Comparison of ENCODE assay signal across 12 cellular contexts in genomic region chr19:38989066-38989605, GRCh38. TPM values are rescaled to one million over a fixed set of nuclear protein-coding genes. Genes with fewer than 3 reads are reported as not detected.
DNase-seq lines count a peak whose midpoint lies in the region; ATAC-seq and TF ChIP-seq lines count a peak whose summit lies in the region.
"Had no signal": no experiment of that assay in that cellular context is flagged by ENCODE, and none has a peak within 500 bp of the region (broad histone marks: within the 10 kb centered on the region; RNA-seq: fewer than 3 reads in every experiment).

No MANE protein-coding gene starts in this region.

- H3K27me3 ChIP-seq in upper lobe of right lung: no peaks in the 10 kb centered on the region
- H3K27me3 ChIP-seq: BLaER1 had no signal

- no peaks in the 10 kb centered on the region for H3K4me1 ChIP-seq in upper lobe of right lung

- no peaks in the 10 kb centered on the region for H3K9me3 ChIP-seq in upper lobe of right lung

- H3K36me3 Mint-ChIP-seq in activated naive CD8-positive, alpha-beta T cell treated with anti-CD3 and anti-CD28 coated beads, Interleukin-2, amount 10 ng/mL, durations not matched to agents 7 days and 5 days: no peaks in the 10 kb centered on the region
- H3K36me3 Mint-ChIP-seq in activated naive CD8-positive, alpha-beta T cell treated with anti-CD3 and anti-CD28 coated beads for 36 hours: no peaks in the 10 kb centered on the region

- H3K9me3 Mint-ChIP-seq in activated naive CD8-positive, alpha-beta T cell treated with anti-CD3 and anti-CD28 coated beads, Interleukin-2, amount 10 ng/mL, durations not matched to agents 7 days and 5 days: no peaks in the 10 kb centered on the region
- H3K9me3 Mint-ChIP-seq in activated naive CD8-positive, alpha-beta T cell treated with anti-CD3 and anti-CD28 coated beads for 36 hours: no peaks in the 10 kb centered on the region
- H3K9me3 Mint-ChIP-seq: neural crest cell had no signal

- H3K4me3 Mint-ChIP-seq in activated naive CD8-positive, alpha-beta T cell treated with anti-CD3 and anti-CD28 coated beads, Interleukin-2, amount 10 ng/mL, durations not matched to agents 7 days and 5 days: no peak overlapping the region
- no peak overlapping the region for H3K4me3 Mint-ChIP-seq in activated naive CD8-positive, alpha-beta T cell treated with anti-CD3 and anti-CD28 coated beads for 36 hours
- H3K4me3 Mint-ChIP-seq: neural crest cell had no signal

- peaks cover 1% of the 10 kb centered on the region for H3K4me1 Mint-ChIP-seq in activated naive CD8-positive, alpha-beta T cell treated with anti-CD3 and anti-CD28 coated beads, Interleukin-2, amount 10 ng/mL, durations not matched to agents 7 days and 5 days
- no peaks in the 10 kb centered on the region for H3K4me1 Mint-ChIP-seq in activated naive CD8-positive, alpha-beta T cell treated with anti-CD3 and anti-CD28 coated beads for 36 hours

- H3K27ac Mint-ChIP-seq in activated naive CD8-positive, alpha-beta T cell treated with anti-CD3 and anti-CD28 coated beads, Interleukin-2, amount 10 ng/mL, durations not matched to agents 7 days and 5 days: peak overlapping the region; percentile 9
- H3K27ac Mint-ChIP-seq in activated naive CD8-positive, alpha-beta T cell treated with anti-CD3 and anti-CD28 coated beads for 36 hours: no peak overlapping the region

- no peak for DNase-seq in activated naive CD8-positive, alpha-beta T cell treated with anti-CD3 and anti-CD28 coated beads, Interleukin-2, amount 10 ng/mL, durations not matched to agents 7 days and 5 days
- DNase-seq in activated naive CD8-positive, alpha-beta T cell treated with anti-CD3 and anti-CD28 coated beads for 36 hours: no peak
- DNase-seq in OCI-M2 (lab: John Stamatoyannopoulos, UW; ENCODE audit: unreplicated experiment) (peak; percentile 82), fibroblast of the aortic adventitia (ENCODE audit: low read depth) (peak; percentile 17), upper lobe of right lung (no peak), 8988T (no peak), NCI-H187 (lab: John Stamatoyannopoulos, UW) (no peak)
- DNase-seq: SHP77 treated with DMSO at 0.1 percent for 48 hours had no signal

- H3K27me3 Mint-ChIP-seq in activated naive CD8-positive, alpha-beta T cell treated with anti-CD3 and anti-CD28 coated beads, Interleukin-2, amount 10 ng/mL, durations not matched to agents 7 days and 5 days: peaks cover 30% of the 10 kb centered on the region
- peaks cover 50% of the 10 kb centered on the region for H3K27me3 Mint-ChIP-seq in activated naive CD8-positive, alpha-beta T cell treated with anti-CD3 and anti-CD28 coated beads for 36 hours

- no peaks in the 10 kb centered on the region for H3K36me3 ChIP-seq in upper lobe of right lung
- H3K36me3 ChIP-seq: BLaER1 had no signal

- POLR2A ChIA-PET in activated naive CD8-positive, alpha-beta T cell treated with anti-CD3 and anti-CD28 coated beads, Interleukin-2, amount 10 ng/mL, durations not matched to agents 7 days and 5 days (lab: Charles Lee): no interaction called here

- no peak overlapping the region for H3K27ac ChIP-seq in upper lobe of right lung
- H3K27ac ChIP-seq: BLaER1, KMS-11 had no signal

- no peak for ATAC-seq in activated naive CD8-positive, alpha-beta T cell treated with anti-CD3 and anti-CD28 coated beads, Interleukin-2, amount 10 ng/mL, durations not matched to agents 7 days and 5 days (ENCODE audit: low read depth)
- ATAC-seq in upper lobe of right lung (peak; percentile 47), GM19328 (IDR thresholded peaks at IDR 0.05; ENCODE audit: unreplicated experiment) (no peak)

- intact Hi-C loops in upper lobe of right lung (cut with DNase I): no loop called here

- TF ChIP-seq CTCF in fibroblast of the aortic adventitia (IDR thresholded peaks at IDR 0.05; ENCODE audit: insufficient read depth, low read length) (no peak), upper lobe of right lung (IDR thresholded peaks at IDR 0.05) (no peak)

- H3K4me3 ChIP-seq in fibroblast of the aortic adventitia (ENCODE audit: low read depth, low read length) (no peak overlapping the region), upper lobe of right lung (no peak overlapping the region)
- H3K4me3 ChIP-seq: BLaER1 had no signal

RNA-seq across cellular contexts. Expression of gene FBXO17, which starts 13.6 kb away (rescaled TPM):
- not detected for total RNA-seq in activated naive CD8-positive, alpha-beta T cell treated with anti-CD3 and anti-CD28 coated beads, Interleukin-2, amount 10 ng/mL, durations not matched to agents 7 days and 5 days
- not detected for total RNA-seq in activated naive CD8-positive, alpha-beta T cell treated with anti-CD3 and anti-CD28 coated beads for 36 hours
- total RNA-seq in fibroblast of the aortic adventitia (ENCODE audit: low replicate concordance) (22.9 and 56.3 TPM in 2 replicates), upper lobe of right lung (13.3 TPM)

RNA-seq across cellular contexts. Expression of gene FBXO27, which starts 43.2 kb away (rescaled TPM):
- not detected for total RNA-seq in activated naive CD8-positive, alpha-beta T cell treated with anti-CD3 and anti-CD28 coated beads, Interleukin-2, amount 10 ng/mL, durations not matched to agents 7 days and 5 days
- 1 to 10 TPM; 1.3 to 1.7 TPM for total RNA-seq in activated naive CD8-positive, alpha-beta T cell treated with anti-CD3 and anti-CD28 coated beads for 36 hours
- total RNA-seq in fibroblast of the aortic adventitia (ENCODE audit: low replicate concordance) (7.2 and 17.8 TPM in 2 replicates), upper lobe of right lung (7.6 TPM)

RNA-seq across cellular contexts. Expression of gene MRPS12, which starts 58.4 kb away (rescaled TPM):
- 10 to 100 TPM; 36.7 to 47.5 TPM for total RNA-seq in activated naive CD8-positive, alpha-beta T cell treated with anti-CD3 and anti-CD28 coated beads, Interleukin-2, amount 10 ng/mL, durations not matched to agents 7 days and 5 days
- 100 to 1,000 TPM; 114 to 124 TPM for total RNA-seq in activated naive CD8-positive, alpha-beta T cell treated with anti-CD3 and anti-CD28 coated beads for 36 hours
- total RNA-seq in fibroblast of the aortic adventitia (ENCODE audit: low replicate concordance) (11.6 and 20.2 TPM in 2 replicates), upper lobe of right lung (28.8 TPM)

RNA-seq across cellular contexts. Expression of gene SARS2, which starts 58.6 kb away (rescaled TPM):
- total RNA-seq in activated naive CD8-positive, alpha-beta T cell treated with anti-CD3 and anti-CD28 coated beads, Interleukin-2, amount 10 ng/mL, durations not matched to agents 7 days and 5 days: 10 to 100 TPM; 35.6 to 40.7 TPM
- total RNA-seq in activated naive CD8-positive, alpha-beta T cell treated with anti-CD3 and anti-CD28 coated beads for 36 hours: 10 to 100 TPM; 39.8 to 43.2 TPM
- 15.0 and 15.5 TPM in 2 replicates for total RNA-seq in fibroblast of the aortic adventitia (ENCODE audit: low replicate concordance)
- 21.6 TPM for total RNA-seq in upper lobe of right lung

Comparison
In these comparisons a context has a peak if more than half of its experiments do, and no peak if none do; other contexts are left out.
1. DNase-seq: peak in OCI-M2 (single experiment) and fibroblast of the aortic adventitia (single experiment); none in activated naive CD8-positive, alpha-beta T cell treated with anti-CD3 and anti-CD28 coated beads, Interleukin-2, amount 10 ng/mL, durations not matched to agents 7 days and 5 days (single experiment), activated naive CD8-positive, alpha-beta T cell treated with anti-CD3 and anti-CD28 coated beads for 36 hours (single experiment), upper lobe of right lung (single experiment), 8988T (single experiment) and NCI-H187 (0 of 2).
2. RNA of gene FBXO17, which starts 13.6 kb away (total RNA-seq): 22.9 to 56.3 TPM in fibroblast of the aortic adventitia and 13.3 TPM in upper lobe of right lung (single experiment); not detected in activated naive CD8-positive, alpha-beta T cell treated with anti-CD3 and anti-CD28 coated beads, Interleukin-2, amount 10 ng/mL, durations not matched to agents 7 days and 5 days and not detected in activated naive CD8-positive, alpha-beta T cell treated with anti-CD3 and anti-CD28 coated beads for 36 hours; every median in the first group is over 10 times any median in the second.